8 cellular contexts compared by ENCODE assay signal in the genomic region with DNA sequence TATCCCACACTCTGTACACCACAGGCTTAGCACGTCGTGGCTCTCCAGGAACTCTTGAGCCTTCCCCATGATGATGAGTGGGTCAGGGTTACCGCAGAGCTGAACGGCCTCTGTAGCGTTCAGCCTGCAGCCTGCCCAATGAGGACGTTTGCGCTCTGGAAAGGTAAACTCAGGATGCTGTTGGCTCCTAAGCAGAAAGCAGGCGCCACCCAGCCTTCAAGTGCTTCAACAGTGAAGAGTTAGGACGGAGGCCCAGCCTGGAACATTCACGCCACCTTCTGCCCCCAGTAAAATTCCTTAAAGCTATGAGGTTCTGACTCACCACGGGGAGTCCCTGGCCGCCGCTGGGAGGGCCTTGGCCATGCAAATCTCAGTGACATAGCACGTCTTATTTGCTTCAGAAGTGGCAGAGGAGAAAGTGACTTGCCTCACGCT.
A peak's percentile ranks its signal among the peaks of the same experiment; 100 is the strongest.
DNase-seq lines count a peak whose midpoint lies in the region; ATAC-seq and TF ChIP-seq lines count a peak whose summit lies in the region.

No MANE protein-coding gene starts in this region.

- H3K4me1 Mint-ChIP-seq in chondrocyte (ENCODE audit: low read depth) = peaks cover 48% of the 10 kb centered on the region

- TF ChIP-seq CTCF in chondrocyte (IDR thresholded peaks at IDR 0.05) = peak; percentile 72

- H3K27ac Mint-ChIP-seq in chondrocyte (ENCODE audit: unreplicated experiment) = peak overlapping the region; percentile 97

- no peaks in the 10 kb centered on the region for H3K9me3 Mint-ChIP-seq in chondrocyte (ENCODE audit: low read depth)

- H3K36me3 Mint-ChIP-seq in chondrocyte (ENCODE audit: low read depth) = no peaks in the 10 kb centered on the region

- DNase-seq in EH (ENCODE audit: low read depth) = peak; percentile 95
- DNase-seq in HS-5 (ENCODE audit: low read depth) = peak; percentile 53
- peak; percentile 80 for DNase-seq in chondrocyte (ENCODE audit: low spot score)
- DNase-seq in mucosa of gallbladder (ENCODE audit: low spot score) = peak; percentile 15
- DNase-seq in activated CD4-positive, CD25-positive, alpha-beta regulatory T cell treated with anti-CD3 and anti-CD28 coated beads, Interleukin-2, amount 50 U/mL, for 72 hours = no peak
- DNase-seq in NCI-H524 (lab: John Stamatoyannopoulos, UW) = no peak
- DNase-seq in SW480 (ENCODE audit: low spot score) = no peak

- H3K4me3 Mint-ChIP-seq in chondrocyte (ENCODE audit: unreplicated experiment) = peak overlapping the region; percentile 47

- H3K27me3 Mint-ChIP-seq in chondrocyte (ENCODE audit: low read depth) = no peaks in the 10 kb centered on the region

- no peak for ATAC-seq in HG02981 (IDR thresholded peaks at IDR 0.05; ENCODE audit: unreplicated experiment)

Comparison
In these comparisons a context has a peak if more than half of its experiments do, and no peak if none do; other contexts are left out.
1. DNase-seq: peak in EH (single experiment), HS-5 (single experiment), chondrocyte (single experiment) and mucosa of gallbladder (single experiment); none in activated CD4-positive, CD25-positive, alpha-beta regulatory T cell treated with anti-CD3 and anti-CD28 coated beads, Interleukin-2, amount 50 U/mL, for 72 hours (single experiment), NCI-H524 (0 of 2) and SW480 (single experiment).